Comparison of ENCODE assay signal across 9 cellular contexts in the genomic region with DNA sequence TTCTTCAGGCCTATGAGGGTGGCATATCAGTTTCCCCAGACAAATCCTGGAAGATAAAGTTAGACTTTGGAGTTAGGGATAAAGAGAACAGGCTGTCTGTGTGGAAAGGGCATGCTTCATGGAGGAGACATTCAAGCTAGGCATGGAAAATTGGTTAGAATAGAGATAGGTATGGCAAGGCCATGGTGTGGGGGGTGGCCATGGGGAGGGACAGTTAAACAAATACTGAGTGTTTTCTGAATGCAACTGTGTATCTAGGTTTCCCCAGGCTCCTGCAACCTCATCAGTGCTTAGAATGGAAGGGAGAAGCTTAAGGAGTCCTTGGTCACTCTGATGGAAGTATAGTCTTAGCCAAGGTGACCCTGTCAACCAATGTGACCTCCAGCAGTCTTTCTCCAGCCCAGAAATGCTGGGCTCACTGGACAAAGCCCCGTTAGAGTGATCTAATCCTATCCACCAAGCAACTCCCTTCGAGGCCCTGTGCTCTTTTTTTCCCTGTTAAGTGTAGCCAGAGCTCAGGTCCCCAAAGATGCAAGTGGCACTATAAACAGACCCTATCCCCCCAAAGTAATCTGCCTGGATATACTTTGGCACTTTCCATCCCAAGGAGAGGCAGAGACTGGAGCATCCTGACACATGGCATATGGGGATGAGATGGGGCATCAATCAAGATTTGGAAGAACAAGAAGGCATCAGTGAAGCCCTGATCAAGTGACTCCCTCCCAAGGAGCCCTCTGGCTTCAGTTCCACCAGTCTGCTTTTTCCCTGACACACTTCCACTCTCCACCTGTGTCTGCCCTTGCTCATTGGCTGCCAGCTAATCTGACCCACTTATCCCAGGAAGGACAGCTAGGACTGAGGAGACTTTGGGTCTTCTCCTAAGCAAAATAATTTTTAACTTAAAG. TPM values are rescaled to one million over a fixed set of nuclear protein-coding genes. Genes with fewer than 3 reads are reported as not detected.
DNase-seq lines count a peak whose midpoint lies in the region; ATAC-seq, FAIRE-seq and TF ChIP-seq lines count a peak whose summit lies in the region.
"Had no signal": no experiment of that assay in that cellular context is flagged by ENCODE, and none has a peak within 500 bp of the region (broad histone marks: within the 10 kb centered on the region; RNA-seq: fewer than 3 reads in every experiment).

No MANE protein-coding gene starts in this region.

- intact Hi-C loops in upper lobe of right lung (cut with DNase I): no loop called here
- intact Hi-C loops in lower lobe of right lung (cut with DNase I): no loop called here

- H3K4me2 ChIP-seq in neuronal stem cell (ENCODE audit: insufficient read depth, low read length, poor library complexity, severe bottlenecking): no peak overlapping the region

- H2BK120ac ChIP-seq in neuronal stem cell (ENCODE audit: low read depth, low read length): no peak overlapping the region

- DNase-seq in AG10803 (ENCODE audit: low read depth): no peak
- DNase-seq in activated naive CD8-positive, alpha-beta T cell treated with anti-CD3 and anti-CD28 coated beads for 36 hours: no peak
- DNase-seq in kidney epithelial cell (ENCODE audit: low read depth): no peak
- no peak for DNase-seq in neuronal stem cell (ENCODE audit: low spot score)
- DNase-seq in upper lobe of right lung: no peak
- DNase-seq in frontal cortex (ENCODE audit: low spot score in 2 of 2): no peak
- no peak for DNase-seq in lower lobe of right lung

- H3K9me3 ChIP-seq in neuronal stem cell (replicated peaks in 1 of 2; ENCODE audit: control insufficient read depth in 2 of 2, insufficient read depth in 1 of 2, low read depth in 1 of 2, low read length in 2 of 2): no peaks in the 10 kb centered on the region
- H3K9me3 ChIP-seq in upper lobe of right lung: no peaks in the 10 kb centered on the region
- no peaks in the 10 kb centered on the region for H3K9me3 ChIP-seq in lower lobe of right lung

- H3K4me3 Mint-ChIP-seq in activated naive CD8-positive, alpha-beta T cell treated with anti-CD3 and anti-CD28 coated beads for 36 hours: peak overlapping the region; percentile 75

- no peak overlapping the region for H2AFZ ChIP-seq in neuronal stem cell (ENCODE audit: low read length)

- H3K14ac ChIP-seq in neuronal stem cell (ENCODE audit: low read length): no peak overlapping the region

- TF ChIP-seq CTCF in AG10803 (conservative IDR thresholded peaks at IDR 0.05; ENCODE audit: low read length): no peak
- TF ChIP-seq CTCF in kidney epithelial cell (IDR thresholded peaks at IDR 0.05; ENCODE audit: insufficient read depth, low read length, poor library complexity, severe bottlenecking): no peak
- TF ChIP-seq CTCF in upper lobe of right lung (IDR thresholded peaks at IDR 0.05): no peak
- TF ChIP-seq CTCF in lower lobe of right lung (IDR thresholded peaks at IDR 0.05): no peak

- H3K27me3 ChIP-seq in kidney epithelial cell (ENCODE audit: control insufficient read depth, insufficient read depth, low read length) (no peaks in the 10 kb centered on the region), neuronal stem cell (ENCODE audit: control insufficient read depth in 3 of 3, insufficient read depth in 3 of 3, low read depth in 1 of 3, low read length in 3 of 3) (no peaks in the 10 kb centered on the region), upper lobe of right lung (no peaks in the 10 kb centered on the region), lower lobe of right lung (ENCODE audit: low read depth) (no peaks in the 10 kb centered on the region)

- no CpG with 5 or more reads among the region's 2 CpGs for WGBS in neuronal stem cell (ENCODE audit: extremely low coverage in 2 of 2, insufficient read length in 2 of 2, insufficient replicate concordance in 1 of 2), 2 donors

- H3K4me1 ChIP-seq in neuronal stem cell (ENCODE audit: control insufficient read depth in 2 of 2, insufficient read depth in 1 of 2, low read depth in 1 of 2, low read length in 2 of 2): peaks cover 8 to 9% of the 10 kb centered on the region in 2 donors
- peaks cover 14% of the 10 kb centered on the region for H3K4me1 ChIP-seq in upper lobe of right lung
- H3K4me1 ChIP-seq in lower lobe of right lung: peaks cover 24% of the 10 kb centered on the region

- H3K4me3 ChIP-seq in AG10803 (ENCODE audit: low read length) (peak overlapping the region; percentile 66), kidney epithelial cell (ENCODE audit: low read depth, low read length) (peak overlapping the region; percentile 28), neuronal stem cell (ENCODE audit: low read length in 2 of 2) (no peak overlapping the region), upper lobe of right lung (no peak overlapping the region), lower lobe of right lung (no peak overlapping the region)

- peaks cover 17% of the 10 kb centered on the region for H3K36me3 Mint-ChIP-seq in activated naive CD8-positive, alpha-beta T cell treated with anti-CD3 and anti-CD28 coated beads for 36 hours

- peaks cover 2% of the 10 kb centered on the region for H3K9me3 Mint-ChIP-seq in activated naive CD8-positive, alpha-beta T cell treated with anti-CD3 and anti-CD28 coated beads for 36 hours

- no peak overlapping the region for H4K8ac ChIP-seq in neuronal stem cell (ENCODE audit: low read depth, low read length)

- H2BK15ac ChIP-seq in neuronal stem cell (ENCODE audit: low read length): no peak overlapping the region

- peak overlapping the region; percentile 96 for H3K27ac Mint-ChIP-seq in activated naive CD8-positive, alpha-beta T cell treated with anti-CD3 and anti-CD28 coated beads for 36 hours

- peaks cover 51% of the 10 kb centered on the region for H3K4me1 Mint-ChIP-seq in activated naive CD8-positive, alpha-beta T cell treated with anti-CD3 and anti-CD28 coated beads for 36 hours

- no peaks in the 10 kb centered on the region for H3K79me1 ChIP-seq in neuronal stem cell (ENCODE audit: low read depth, low read length)

- H3K27ac ChIP-seq in neuronal stem cell (replicated peaks; ENCODE audit: low read length) (no peak overlapping the region), upper lobe of right lung (no peak overlapping the region), lower lobe of right lung (no peak overlapping the region)

- H4K91ac ChIP-seq in neuronal stem cell (ENCODE audit: low read depth, low read length, poor library complexity): no peak overlapping the region

- ATAC-seq in HG02884 (IDR thresholded peaks at IDR 0.05; ENCODE audit: unreplicated experiment) (peak; percentile 12), upper lobe of right lung (no peak), lower lobe of right lung (no peak)

- no peak overlapping the region for H2BK5ac ChIP-seq in neuronal stem cell (ENCODE audit: low read length)

- H2AK5ac ChIP-seq in neuronal stem cell (ENCODE audit: low read depth, low read length): no peak overlapping the region

- H3K4ac ChIP-seq in neuronal stem cell (ENCODE audit: low read length): no peak overlapping the region

- peaks cover 4% of the 10 kb centered on the region for H3K27me3 Mint-ChIP-seq in activated naive CD8-positive, alpha-beta T cell treated with anti-CD3 and anti-CD28 coated beads for 36 hours

- no peak overlapping the region for H3K18ac ChIP-seq in neuronal stem cell (ENCODE audit: low read length)

- no peak overlapping the region for H3K9ac ChIP-seq in neuronal stem cell (ENCODE audit: low read depth, low read length, poor library complexity)

- H3K36me3 ChIP-seq in kidney epithelial cell (ENCODE audit: control insufficient read depth, insufficient read depth, low read length): no peaks in the 10 kb centered on the region
- H3K36me3 ChIP-seq in neuronal stem cell (replicated peaks in 1 of 2; ENCODE audit: control insufficient read depth in 2 of 2, insufficient read depth in 2 of 2, low read length in 2 of 2): peaks cover 7 to 30% of the 10 kb centered on the region in 2 donors
- peaks cover 19% of the 10 kb centered on the region for H3K36me3 ChIP-seq in upper lobe of right lung
- H3K36me3 ChIP-seq in lower lobe of right lung: peaks cover 20% of the 10 kb centered on the region

- FAIRE-seq in frontal cortex (lab: Jason Lieb, UNC): no peak
- FAIRE-seq: endometrium had no signal

- no peak overlapping the region for H2BK12ac ChIP-seq in neuronal stem cell (ENCODE audit: low read length)

- no peak overlapping the region for H3K23ac ChIP-seq in neuronal stem cell (ENCODE audit: low read depth, low read length, poor library complexity)

RNA-seq across cellular contexts. Expression of gene PKM, which starts 5.6 kb away (rescaled TPM):
- 1,000 to 10,000 TPM; 2,301 to 2,323 TPM for total RNA-seq in activated naive CD8-positive, alpha-beta T cell treated with anti-CD3 and anti-CD28 coated beads for 36 hours
- total RNA-seq in kidney epithelial cell: 879 and 883 TPM in 2 replicates
- 356 TPM for polyA plus RNA-seq in neuronal stem cell (2013, experiment 1 of 2)
- 349 TPM for polyA plus RNA-seq in neuronal stem cell (2013, experiment 2 of 2)
- total RNA-seq in upper lobe of right lung: 426 TPM
- total RNA-seq in frontal cortex: 285 TPM
- 443 TPM for total RNA-seq in lower lobe of right lung

RNA-seq across cellular contexts. Expression of gene PARP6, which starts 35.7 kb away (rescaled TPM):
- total RNA-seq in activated naive CD8-positive, alpha-beta T cell treated with anti-CD3 and anti-CD28 coated beads for 36 hours: 10 to 100 TPM; 43.0 to 47.3 TPM
- total RNA-seq in kidney epithelial cell (45.0 and 45.7 TPM in 2 replicates), upper lobe of right lung (87.9 TPM), frontal cortex (55.4 TPM), lower lobe of right lung (72.2 TPM)
- 38.0 TPM for polyA plus RNA-seq in neuronal stem cell (2013, experiment 1 of 2)
- 39.5 TPM for polyA plus RNA-seq in neuronal stem cell (2013, experiment 2 of 2)

RNA-seq across cellular contexts. Expression of gene GRAMD2A, which starts 39.0 kb away (rescaled TPM):
- total RNA-seq in activated naive CD8-positive, alpha-beta T cell treated with anti-CD3 and anti-CD28 coated beads for 36 hours: not detected
- total RNA-seq in kidney epithelial cell (0.89 and 2.4 TPM in 2 replicates), upper lobe of right lung (27.4 TPM), frontal cortex (1.2 TPM), lower lobe of right lung (29.3 TPM)
- polyA plus RNA-seq in neuronal stem cell (2013, experiment 1 of 2): 0.38 TPM
- 0.30 TPM for polyA plus RNA-seq in neuronal stem cell (2013, experiment 2 of 2)

Comparison
In these comparisons a context has a peak if more than half of its experiments do, and no peak if none do; other contexts are left out.
1. H3K4me3 ChIP-seq: peak in AG10803 (single experiment) and kidney epithelial cell (single experiment); none in neuronal stem cell (0 of 2), upper lobe of right lung (single experiment) and lower lobe of right lung (single experiment).